8 cellular contexts compared by ENCODE assay signal in genomic region chr10:109922353-109922975, GRCh38. TPM values are rescaled to one million over a fixed set of nuclear protein-coding genes. Genes with fewer than 3 reads are reported as not detected.
A peak's percentile ranks its signal among the peaks of the same experiment; 100 is the strongest.
DNase-seq lines count a peak whose midpoint lies in the region; ATAC-seq and TF ChIP-seq lines count a peak whose summit lies in the region.

No MANE protein-coding gene starts in this region.

- DNase-seq in T-helper 1 cell = no peak
- DNase-seq in left colon = no peak
- no peak for DNase-seq in thoracic aorta (ENCODE audit: low spot score)
- no peak for DNase-seq in GM10248 (ENCODE audit: extremely low spot score)
- no peak for DNase-seq in activated CD8-positive, alpha-beta memory T cell treated with anti-CD3 and anti-CD28 coated beads for 24 hours

- H3K4me3 ChIP-seq in thoracic aorta = peak overlapping the region; percentile 94

- no peaks in the 10 kb centered on the region for H3K9me3 ChIP-seq in thoracic aorta

- intact Hi-C loops in left colon (cut with DNase I, micrococcal nuclease) = no loop called here

- ATAC-seq in left colon (peak; percentile 36), thoracic aorta (ENCODE audit: insufficient number of reproducible peaks, low FRiP score, low read depth) (no peak), HG03097 (IDR thresholded peaks at IDR 0.05; ENCODE audit: low FRiP score, unreplicated experiment) (no peak)

- H3K4me1 ChIP-seq in thoracic aorta (ENCODE audit: control insufficient read depth in 1 of 2, low read depth in 2 of 2) = peaks cover 10 to 26% of the 10 kb centered on the region in 2 donors

- no peaks in the 10 kb centered on the region for H3K36me3 ChIP-seq in thoracic aorta

- H3K27me3 ChIP-seq in thoracic aorta (replicated peaks; ENCODE audit: insufficient read depth) = no peaks in the 10 kb centered on the region

- CTCF ChIA-PET in GM10248 (lab: Yijun Ruan, JAX) = interaction anchor here (0.7 to 2.8 kb wide), 3 partner anchors 10 to 38 kb away, joined by 3 to 9 read pairs (median 4); no protein-coding TSS in a partner anchor

- peak overlapping the region; percentile 53 for H3K27ac ChIP-seq in adipose tissue (ENCODE audit: low read depth, low read length)
- peak overlapping the region; percentile 90 to 95 for H3K27ac ChIP-seq in thoracic aorta

- TF ChIP-seq CTCF in thoracic aorta (IDR thresholded peaks at IDR 0.05) (no peak), GM10248 (IDR thresholded peaks at IDR 0.05; ENCODE audit: control extremely low read depth, extremely low read depth, low read depth, missing control alignments) (no peak)

- no peaks in the 10 kb centered on the region for H3K9me3 Mint-ChIP-seq in T-helper 1 cell treated with Interleukin-12 subunit alpha and Interleukin-12 subunit beta and Interleukin-4 antibody, amounts not matched to agents 30 μg/mL and 1 μg/mL, for 36 hours

- POLR2A ChIA-PET in GM10248 (lab: Yijun Ruan, JAX) = no interaction called here

- peaks cover 9% of the 10 kb centered on the region for H3K27me3 Mint-ChIP-seq in T-helper 1 cell treated with Interleukin-12 subunit alpha and Interleukin-12 subunit beta and Interleukin-4 antibody, amounts not matched to agents 30 μg/mL and 1 μg/mL, for 36 hours (ENCODE audit: low read depth)

- H3K4me3 Mint-ChIP-seq in T-helper 1 cell treated with Interleukin-12 subunit alpha and Interleukin-12 subunit beta and Interleukin-4 antibody, amounts not matched to agents 30 μg/mL and 1 μg/mL, for 36 hours = peak overlapping the region; percentile 85

- peaks cover 34% of the 10 kb centered on the region for H3K4me1 Mint-ChIP-seq in T-helper 1 cell treated with Interleukin-12 subunit alpha and Interleukin-12 subunit beta and Interleukin-4 antibody, amounts not matched to agents 30 μg/mL and 1 μg/mL, for 36 hours (ENCODE audit: low read depth)

- WGBS in adipose tissue, 3 donors = 9 to 22% (median 11%) methylated on average over 7 of the region's 7 CpGs

- H3K36me3 Mint-ChIP-seq in T-helper 1 cell treated with Interleukin-12 subunit alpha and Interleukin-12 subunit beta and Interleukin-4 antibody, amounts not matched to agents 30 μg/mL and 1 μg/mL, for 36 hours (ENCODE audit: low read depth) = peaks cover 10% of the 10 kb centered on the region

- H3K27ac Mint-ChIP-seq in T-helper 1 cell treated with Interleukin-12 subunit alpha and Interleukin-12 subunit beta and Interleukin-4 antibody, amounts not matched to agents 30 μg/mL and 1 μg/mL, for 36 hours = peak overlapping the region; percentile 86

RNA-seq across cellular contexts. Expression of gene XPNPEP1, which starts 0.8 kb away (rescaled TPM):
- polyA plus RNA-seq in adipose tissue = 10 to 100 TPM; 29.8 to 63.9 (median 36.0) TPM
- total RNA-seq in left colon (100 to 1,000 TPM in 1 of 2 donors, 10 to 100 TPM in 1; 77.5 to 115 TPM), thoracic aorta (10 to 100 TPM; 36.0 to 86.0 TPM)
